8 cellular contexts compared by ENCODE assay signal in the genomic region with DNA sequence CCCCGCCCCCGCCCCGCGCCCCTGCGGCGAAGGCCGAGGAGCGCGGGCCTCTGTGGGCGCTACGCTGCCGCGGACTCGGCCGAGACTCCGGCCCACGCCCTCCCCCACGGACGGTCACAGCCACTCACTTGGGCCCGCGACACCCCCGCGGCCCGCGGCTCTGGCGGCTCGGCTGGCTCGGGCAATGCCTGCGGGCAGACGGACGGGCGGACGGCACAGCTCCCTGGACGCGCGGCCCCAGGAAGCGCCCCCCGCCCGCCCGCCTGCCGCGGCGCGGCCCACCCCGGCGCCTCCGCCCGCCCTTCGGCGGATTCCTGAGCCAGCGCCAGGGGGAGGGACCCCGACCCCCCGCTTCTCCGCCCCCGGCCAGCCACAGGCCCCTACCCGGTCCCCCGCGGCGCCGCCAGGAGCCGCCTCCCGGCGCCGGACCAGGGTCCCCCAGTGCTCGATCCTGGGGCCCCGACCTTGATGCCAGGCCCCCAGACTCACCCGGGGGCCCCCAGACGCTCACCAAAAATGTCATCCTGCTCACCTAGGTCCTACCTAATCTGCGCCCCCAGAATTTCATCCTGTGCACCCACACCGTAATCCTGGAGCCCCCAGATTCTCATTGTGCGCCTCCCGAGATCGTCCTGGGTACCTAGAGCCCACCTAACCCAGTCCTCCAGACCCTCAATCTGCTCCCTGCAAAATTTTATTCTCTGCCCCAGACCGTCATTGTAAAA. TPM values are rescaled to one million over a fixed set of nuclear protein-coding genes. Genes with fewer than 3 reads are reported as not detected.
DNase-seq lines count a peak whose midpoint lies in the region; ATAC-seq, FAIRE-seq and TF ChIP-seq lines count a peak whose summit lies in the region.

TSS of gene EFEMP2 (minus strand) at position 246 of the 725 bp plus-strand sequence. CDS start 446 bp downstream, outside the sequence.

- H2BK120ac ChIP-seq in IMR-90 (ENCODE audit: low read depth, low read length) = peak within 1 kb of the TSS; percentile 81

- H4K5ac ChIP-seq in IMR-90 (ENCODE audit: low read depth, low read length) = peak within 1 kb of the TSS; percentile 96

- peaks cover 14% of the 10 kb centered on the region for H3K4me1 ChIP-seq in IMR-90 (ENCODE audit: control insufficient read depth, insufficient read depth, low read length)
- peaks cover 32% of the 10 kb centered on the region for H3K4me1 ChIP-seq in HepG2 (ENCODE audit: insufficient read depth, low read length)
- H3K4me1 ChIP-seq in testis = peaks cover 14% of the 10 kb centered on the region

- H3K56ac ChIP-seq in IMR-90 (ENCODE audit: extremely low read depth, insufficient read depth, low read length) = peak within 1 kb of the TSS; percentile 98

- H2BK20ac ChIP-seq in IMR-90 (ENCODE audit: low read depth, low read length) = peak within 1 kb of the TSS; percentile 51; the same call in 1 of the 2 replicates

- peak within 1 kb of the TSS; percentile 53; the same call in 1 of the 3 replicates for H2BK15ac ChIP-seq in IMR-90 (ENCODE audit: low read depth, low read length)

- dilution Hi-C loops in IMR-90 (cut with HindIII; ENCODE audit: low sequenced_read_pairs, unreplicated experiment) = no loop called here

- ATAC-seq in IMR-90 (ENCODE audit: low read depth) (peak; percentile 47), HepG2 (peak; percentile 4), GM21619 (IDR thresholded peaks at IDR 0.05; ENCODE audit: unreplicated experiment) (no peak), GM18505 (IDR thresholded peaks at IDR 0.05; ENCODE audit: unreplicated experiment) (no peak)

- CTCF ChIA-PET in IMR-90 (lab: Yijun Ruan, JAX) (interaction anchor here (1.1 to 2.1 kb wide), 3 partner anchors 12 to 16 kb away, joined by 3 to 8 read pairs (median 5); partner anchors contain the start of genes FIBP and MUS81), HepG2 (lab: Yijun Ruan, JAX; ENCODE audit: low intra/inter-chr PET ratio, low total read pairs) (interaction anchor here (1.2 to 1.4 kb wide), 2 partner anchors 12 to 116 kb away, joined by 3 to 9 read pairs; no protein-coding TSS in a partner anchor)

- H3K14ac ChIP-seq in IMR-90 (replicated peaks; ENCODE audit: low read depth, low read length) = peak within 1 kb of the TSS; percentile 99

- H3K4me2 ChIP-seq in IMR-90 (ENCODE audit: low read depth, low read length) (peak within 1 kb of the TSS; percentile 99), HepG2 (ENCODE audit: low read depth, low read length) (peak within 1 kb of the TSS; percentile 78)

- H3K27me3 ChIP-seq in IMR-90 (ENCODE audit: control insufficient read depth, insufficient read depth, low read length) (no peaks in the 10 kb centered on the region), HepG2 (ENCODE audit: control insufficient read depth in 1 of 2, insufficient read depth in 2 of 2, low read length in 2 of 2) (no peaks in the 10 kb centered on the region; a peak in 1 of 5 replicates), testis (no peaks in the 10 kb centered on the region)

- peak within 1 kb of the TSS; percentile 98 for H3K9ac ChIP-seq in IMR-90 (ENCODE audit: low read depth, low read length)
- peak within 1 kb of the TSS; percentile 69 for H3K9ac ChIP-seq in HepG2 (ENCODE audit: insufficient read depth, low read depth, low read length)

- intact Hi-C loops in IMR-90 (cut with micrococcal nuclease) (no loop called here), HepG2 (cut with micrococcal nuclease; ENCODE audit: unreplicated experiment) (no loop called here), testis (cut with DNase I; ENCODE audit: low total_unique reads) (no loop called here)

- peaks cover 20% of the 10 kb centered on the region for H4K20me1 ChIP-seq in IMR-90 (ENCODE audit: insufficient read depth, low read length)
- H4K20me1 ChIP-seq in HepG2 (ENCODE audit: insufficient read depth, low read length) = no peaks in the 10 kb centered on the region

- in situ Hi-C loops in IMR-90 (cut with MboI; ENCODE audit: low sequenced_read_pairs) = no loop called here
- in situ Hi-C loops in HepG2 (cut with HindIII; ENCODE audit: extremely low pct_ligation_motif_present, low pct_unique_long_range_greater_than_20kb) = no loop called here

- H3K79me2 ChIP-seq in HepG2 (ENCODE audit: insufficient read depth, low read length) = no peaks in the 10 kb centered on the region

- peak within 1 kb of the TSS; percentile 99 for H3K27ac ChIP-seq in IMR-90 (ENCODE audit: insufficient read depth, low read length)
- peak within 1 kb of the TSS; percentile 38 for H3K27ac ChIP-seq in HepG2 (ENCODE audit: extremely low read length, insufficient read depth, low read length)
- peak within 1 kb of the TSS; percentile 82 to 93 for H3K27ac ChIP-seq in testis

- H3K36me3 ChIP-seq in IMR-90 (ENCODE audit: control insufficient read depth, insufficient read depth, low read length) (peaks cover 33% of the 10 kb centered on the region), HepG2 (replicated peaks in 1 of 2; ENCODE audit: control insufficient read depth in 1 of 2, insufficient read depth in 2 of 2, low read length in 2 of 2) (peaks cover 0 to 9% of the 10 kb centered on the region in 2 experiments; a peak in 1 of 5 replicates), testis (ENCODE audit: low read depth, missing control alignments) (no peaks in the 10 kb centered on the region)

- POLR2A ChIA-PET in IMR-90 (lab: Charles Lee; ENCODE audit: unreplicated experiment) = interaction anchor here (1.1 kb wide), 1 partner anchor 10 kb away, joined by 5 read pairs; no protein-coding TSS in a partner anchor
- POLR2A ChIA-PET in HepG2 (lab: Yijun Ruan, JAX) = interaction anchor here (1.4 to 8.9 kb wide), 5 partner anchors 13 to 21 kb away, joined by 3 to 81 read pairs (median 6); partner anchors contain the start of genes CCDC85B, CFL1, FIBP and MUS81

- H3K4ac ChIP-seq in IMR-90 (ENCODE audit: low read depth, low read length) = peak within 1 kb of the TSS; percentile 100

- H3K9me1 ChIP-seq in IMR-90 (ENCODE audit: insufficient read depth, low read length) = 0 out of 2 replicates have a peak, but pooled peaks cover 5% of the 10 kb centered on the region

- H2AFZ ChIP-seq in IMR-90 (replicated peaks; ENCODE audit: low read length, poor library complexity) = peak within 1 kb of the TSS; percentile 94
- H2AFZ ChIP-seq in HepG2 (ENCODE audit: low read length) = no peak within 1 kb of the TSS

- peak within 1 kb of the TSS; percentile 100 for H2AK9ac ChIP-seq in IMR-90 (replicated peaks; ENCODE audit: low read depth, low read length, poor library complexity)

- H3K79me1 ChIP-seq in IMR-90 (ENCODE audit: low read depth in 1 of 2, low read length in 2 of 2) = peaks cover 15 to 50% of the 10 kb centered on the region in 2 experiments

- TF ChIP-seq POLR2A in IMR-90 (IDR thresholded peaks at IDR 0.05; ENCODE audit: low read depth, low read length) (no peak; the same call in 1 of the 2 replicates), HepG2 (IDR thresholded peaks at IDR 0.05; ENCODE audit: insufficient read depth in 1 of 2, low read depth in 2 of 2, low read length in 2 of 2) (0 out of 4 replicates have a peak, but pooled peaks of 1 of the 2 experiments have one; percentile 37), testis (IDR thresholded peaks at IDR 0.05) (no peak), GM18505 (IDR thresholded peaks at IDR 0.05; ENCODE audit: borderline replicate concordance, extremely low read depth, insufficient read depth, insufficient read length) (no peak)

- TF ChIP-seq EP300 in HepG2 (IDR thresholded peaks at IDR 0.05; ENCODE audit: low read depth in 2 of 2, low read length in 2 of 2) (no peak), HepG2 (CRISPR knock-in tag; IDR thresholded peaks at IDR 0.05; ENCODE audit: borderline replicate concordance) (no peak)

- H3K9me3 ChIP-seq in IMR-90 (ENCODE audit: control insufficient read depth, insufficient read depth, low read length) (no peaks in the 10 kb centered on the region), HepG2 (ENCODE audit: low read length) (no peaks in the 10 kb centered on the region), testis (no peaks in the 10 kb centered on the region)

- peak within 1 kb of the TSS; percentile 99 for H4K91ac ChIP-seq in IMR-90 (ENCODE audit: insufficient read depth, low read depth, low read length)

- TF ChIP-seq RAD21 in IMR-90 (IDR thresholded peaks at IDR 0.05; ENCODE audit: low read length) (no peak), HepG2 (CRISPR knock-in tag; IDR thresholded peaks at IDR 0.05) (no peak)

- 1% methylated on average over 23 of the region's 74 CpGs; no CpG with 5 or more reads in 1 of the 2 experiments for WGBS in IMR-90 (ENCODE audit: extremely low coverage in 2 of 2, insufficient read length in 1 of 2), 2 experiments
- 70% methylated on average over 43 of the region's 74 CpGs for WGBS in HepG2 (ENCODE audit: low lambda C conversion rate)
- 0 to 4% methylated on average over 7 to 47 of the region's 74 CpGs for WGBS in testis, 2 donors

- BruUV-seq in IMR-90 (replicated peaks; lab: Mats Ljungman, UMichigan) (no TSS peak), HepG2 (replicated peaks; lab: Mats Ljungman, UMichigan) (no TSS peak)

- DNase-seq in A172 (ENCODE audit: low spot score) = no peak
- no peak for DNase-seq in IMR-90
- DNase-seq in cardiac fibroblast (ENCODE audit: low read depth in 2 of 2) = peak in 1 of 2 donors; percentile 65
- no peak for DNase-seq in HepG2 (ENCODE audit: low spot score)
- DNase-seq in testis = no peak
- DNase-seq in activated effector memory CD4-positive, alpha-beta T cell treated with Interleukin-2 at 50 U/mL for 16 hours = no peak

- peak within 1 kb of the TSS; percentile 85 for H3K18ac ChIP-seq in IMR-90 (ENCODE audit: low read depth, low read length)

- H2BK5ac ChIP-seq in IMR-90 (ENCODE audit: low read depth, low read length, poor library complexity, severe bottlenecking) = peak within 1 kb of the TSS; percentile 98

- H3K4me3 ChIP-seq in IMR-90 (ENCODE audit: insufficient read depth, low read depth, low read length) (peak within 1 kb of the TSS; percentile 89), cardiac fibroblast (replicated peaks in 1 of 2; ENCODE audit: low read depth in 2 of 2, low read length in 2 of 2) (peak within 1 kb of the TSS; percentile 61 to 65), HepG2 (replicated peaks in 1 of 3; ENCODE audit: insufficient read depth in 1 of 3, low read depth in 2 of 3, low read length in 3 of 3) (peak within 1 kb of the TSS; percentile 58 to 73 (median 63); a peak in 5 of 6 replicates), testis (peak within 1 kb of the TSS; percentile 58 to 59)

- TF ChIP-seq CTCF in IMR-90 (conservative IDR thresholded peaks at IDR 0.05; ENCODE audit: low read depth, low read length) (no peak), cardiac fibroblast (IDR thresholded peaks at IDR 0.05; ENCODE audit: low read depth, low read length) (no peak), HepG2 (CRISPR knock-in tag; IDR thresholded peaks at IDR 0.05) (no peak), testis (IDR thresholded peaks at IDR 0.05) (no peak)

- H2AK5ac ChIP-seq in IMR-90 (ENCODE audit: low read depth, low read length) = peak within 1 kb of the TSS; percentile 100

- FAIRE-seq in HepG2 (lab: Jason Lieb, UNC) = no peak

- H3K23ac ChIP-seq in IMR-90 (ENCODE audit: low read depth, low read length) = peak within 1 kb of the TSS; percentile 99

- peak within 1 kb of the TSS; percentile 91 to 94 for H4K8ac ChIP-seq in IMR-90 (ENCODE audit: low read depth in 2 of 2, low read length in 2 of 2)

RNA-seq across cellular contexts. Expression of gene EFEMP2, which starts in this region (rescaled TPM):
- 48.5 and 56.8 TPM in 2 replicates for total RNA-seq in A172 (2014; rRNA removed; shearing (Covaris generic))
- total RNA-seq in IMR-90 (2012; rRNA removed) = 62.7 and 69.2 TPM in 2 replicates
- 431 and 601 TPM in 2 replicates for polyA plus RNA-seq in IMR-90 (2012; rRNA removed)
- 324 and 587 TPM in 2 replicates for polyA plus RNA-seq in IMR-90 (2012; cell fraction: cytosol; rRNA removed)
- 557 and 1,096 TPM in 2 replicates for polyA plus RNA-seq in IMR-90 (2012; cell fraction: nucleus; rRNA removed; ENCODE audit: low replicate concordance)
- total RNA-seq in HepG2 (2016; rRNA removed; fragmentation: Illumina TruSeq; extraction: Trizol) = 3.7 and 7.4 TPM in 2 replicates
- 15.2 and 15.7 TPM in 2 replicates for total RNA-seq in HepG2 (2016; cell fraction: cytosol; rRNA removed; fragmentation: Illumina TruSeq; extraction: Trizol; ENCODE audit: low read depth)
- total RNA-seq in HepG2 (2016; cell fraction: insoluble cytoplasmic fraction; rRNA removed; fragmentation: Illumina TruSeq; extraction: Trizol) = 3.7 and 8.2 TPM in 2 replicates
- total RNA-seq in HepG2 (2016; cell fraction: membrane; rRNA removed; fragmentation: Illumina TruSeq; extraction: Trizol) = 12.4 and 16.0 TPM in 2 replicates
- 7.8 and 14.5 TPM in 2 replicates for total RNA-seq in HepG2 (2016; cell fraction: nucleus; rRNA removed; fragmentation: Illumina TruSeq; extraction: Trizol)
- 29.7 and 34.3 TPM in 2 replicates for polyA plus RNA-seq in HepG2 (2011; rRNA removed)
- polyA plus RNA-seq in HepG2 (2011; cell fraction: cytosol; rRNA removed) = 17.6 and 22.8 TPM in 2 replicates
- 150 and 216 TPM in 2 replicates for polyA plus RNA-seq in HepG2 (2011; cell fraction: nucleus; rRNA removed)
- 12.1 and 14.4 TPM in 2 replicates for polyA plus RNA-seq in HepG2 (2012)
- 19.2 and 19.9 TPM in 2 replicates for polyA plus RNA-seq in HepG2 (2016; cell fraction: cytosol; fragmentation: Illumina TruSeq; extraction: Trizol; ENCODE audit: low read depth)
- 5.8 and 5.9 TPM in 2 replicates for polyA plus RNA-seq in HepG2 (2016; cell fraction: insoluble cytoplasmic fraction; fragmentation: Illumina TruSeq; extraction: Trizol; ENCODE audit: low read depth)
- polyA plus RNA-seq in HepG2 (2016; cell fraction: membrane; fragmentation: Illumina TruSeq; extraction: Trizol; ENCODE audit: low read depth) = 18.0 and 19.9 TPM in 2 replicates
- polyA plus RNA-seq in HepG2 (2016; cell fraction: nucleus; fragmentation: Illumina TruSeq; extraction: Trizol; ENCODE audit: insufficient read depth, low read depth) = 20.2 and 23.5 TPM in 2 replicates
- polyA minus RNA-seq in HepG2 (2011; rRNA and poly(A)+ RNA removed; ENCODE audit: low replicate concordance) = 2.1 and 18.1 TPM in 2 replicates
- 4.1 and 4.8 TPM in 2 replicates for polyA minus RNA-seq in HepG2 (2011; cell fraction: cytosol; rRNA and poly(A)+ RNA removed)
- 14.5 and 17.7 TPM in 2 replicates for polyA minus RNA-seq in HepG2 (2011; cell fraction: nucleus; rRNA and poly(A)+ RNA removed)
- 10 to 100 TPM; 47.4 to 52.4 TPM for total RNA-seq in testis
- 100 TPM for polyA plus RNA-seq in testis (ENCODE audit: insufficient read depth, low read depth, low replicate concordance)

Comparison
In these comparisons a context has a peak if more than half of its experiments do, and no peak if none do; other contexts are left out.
1. ATAC-seq: peak in IMR-90 (single experiment) and HepG2 (single experiment); none in GM21619 (single experiment) and GM18505 (single experiment).
2. H3K27ac ChIP-seq: peak in every context shown above with its lines; median percentile 99 in IMR-90; 88 in testis; 38 in HepG2.
3. Peak in every context shown above with its lines, with median percentiles within 50 percentile points of each other: H3K4me3 ChIP-seq.